In the genomic region with DNA sequence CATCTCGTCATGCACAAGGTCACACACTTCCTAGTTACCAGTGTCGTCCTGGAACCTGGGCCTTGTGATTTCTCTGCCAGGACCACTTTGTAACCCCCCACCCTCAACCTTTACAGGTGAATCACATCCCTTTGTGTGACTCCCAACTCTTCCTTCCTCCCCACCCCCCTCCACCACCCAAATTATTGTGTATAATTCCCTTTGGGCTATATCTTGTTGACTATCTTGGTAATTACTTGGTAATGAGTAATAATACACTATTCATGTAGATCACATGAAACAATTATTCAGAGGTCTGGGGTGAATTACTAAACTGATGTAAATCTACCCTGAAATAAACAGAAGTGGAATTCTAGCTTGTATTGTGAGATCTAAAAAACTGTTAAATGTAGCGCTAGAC, we compare ENCODE assay signal across 2 cellular contexts.
TF ChIP-seq lines count a peak whose summit lies in the region.

No MANE protein-coding gene starts in this region.

TF ChIP-seq in liver, 16 proteins besides CTCF, POLR2A, EP300 and RAD21 (continued from another document):
- TF ChIP-seq, protein P1, sequence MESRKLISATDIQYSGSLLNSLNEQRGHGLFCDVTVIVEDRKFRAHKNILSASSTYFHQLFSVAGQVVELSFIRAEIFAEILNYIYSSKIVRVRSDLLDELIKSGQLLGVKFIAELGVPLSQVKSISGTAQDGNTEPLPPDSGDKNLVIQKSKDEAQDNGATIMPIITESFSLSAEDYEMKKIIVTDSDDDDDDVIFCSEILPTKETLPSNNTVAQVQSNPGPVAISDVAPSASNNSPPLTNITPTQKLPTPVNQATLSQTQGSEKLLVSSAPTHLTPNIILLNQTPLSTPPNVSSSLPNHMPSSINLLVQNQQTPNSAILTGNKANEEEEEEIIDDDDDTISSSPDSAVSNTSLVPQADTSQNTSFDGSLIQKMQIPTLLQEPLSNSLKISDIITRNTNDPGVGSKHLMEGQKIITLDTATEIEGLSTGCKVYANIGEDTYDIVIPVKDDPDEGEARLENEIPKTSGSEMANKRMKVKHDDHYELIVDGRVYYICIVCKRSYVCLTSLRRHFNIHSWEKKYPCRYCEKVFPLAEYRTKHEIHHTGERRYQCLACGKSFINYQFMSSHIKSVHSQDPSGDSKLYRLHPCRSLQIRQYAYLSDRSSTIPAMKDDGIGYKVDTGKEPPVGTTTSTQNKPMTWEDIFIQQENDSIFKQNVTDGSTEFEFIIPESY (IDR thresholded peaks at IDR 0.05) = no peak
- no peak for TF ChIP-seq RXRA (IDR thresholded peaks at IDR 0.05)
- no peak for TF ChIP-seq TAF1 (conservative IDR thresholded peaks at IDR 0.05)
- TF ChIP-seq HNF4A (conservative IDR thresholded peaks at IDR 0.05) = no peak
- TF ChIP-seq GABPA (IDR thresholded peaks at IDR 0.05 in 1 of 2, conservative IDR thresholded peaks at IDR 0.05 in 1 of 2) = no peak
- TF ChIP-seq, protein P2, sequence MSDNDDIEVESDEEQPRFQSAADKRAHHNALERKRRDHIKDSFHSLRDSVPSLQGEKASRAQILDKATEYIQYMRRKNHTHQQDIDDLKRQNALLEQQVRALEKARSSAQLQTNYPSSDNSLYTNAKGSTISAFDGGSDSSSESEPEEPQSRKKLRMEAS (IDR thresholded peaks at IDR 0.05) = no peak
- no peak for TF ChIP-seq HNF4G (IDR thresholded peaks at IDR 0.05)
- no peak for TF ChIP-seq NR2F2 (IDR thresholded peaks at IDR 0.05)
- no peak for TF ChIP-seq YY1 (IDR thresholded peaks at IDR 0.05)
- no peak for TF ChIP-seq FOXA1 (IDR thresholded peaks at IDR 0.05)
- TF ChIP-seq, protein P3, sequence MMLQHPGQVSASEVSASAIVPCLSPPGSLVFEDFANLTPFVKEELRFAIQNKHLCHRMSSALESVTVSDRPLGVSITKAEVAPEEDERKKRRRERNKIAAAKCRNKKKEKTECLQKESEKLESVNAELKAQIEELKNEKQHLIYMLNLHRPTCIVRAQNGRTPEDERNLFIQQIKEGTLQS (IDR thresholded peaks at IDR 0.05) = no peak
- TF ChIP-seq EGR1 (IDR thresholded peaks at IDR 0.05; ENCODE audit: low read depth in 2 of 2) = no peak
- no peak for TF ChIP-seq SP1 (IDR thresholded peaks at IDR 0.05)
- TF ChIP-seq, protein P4, sequence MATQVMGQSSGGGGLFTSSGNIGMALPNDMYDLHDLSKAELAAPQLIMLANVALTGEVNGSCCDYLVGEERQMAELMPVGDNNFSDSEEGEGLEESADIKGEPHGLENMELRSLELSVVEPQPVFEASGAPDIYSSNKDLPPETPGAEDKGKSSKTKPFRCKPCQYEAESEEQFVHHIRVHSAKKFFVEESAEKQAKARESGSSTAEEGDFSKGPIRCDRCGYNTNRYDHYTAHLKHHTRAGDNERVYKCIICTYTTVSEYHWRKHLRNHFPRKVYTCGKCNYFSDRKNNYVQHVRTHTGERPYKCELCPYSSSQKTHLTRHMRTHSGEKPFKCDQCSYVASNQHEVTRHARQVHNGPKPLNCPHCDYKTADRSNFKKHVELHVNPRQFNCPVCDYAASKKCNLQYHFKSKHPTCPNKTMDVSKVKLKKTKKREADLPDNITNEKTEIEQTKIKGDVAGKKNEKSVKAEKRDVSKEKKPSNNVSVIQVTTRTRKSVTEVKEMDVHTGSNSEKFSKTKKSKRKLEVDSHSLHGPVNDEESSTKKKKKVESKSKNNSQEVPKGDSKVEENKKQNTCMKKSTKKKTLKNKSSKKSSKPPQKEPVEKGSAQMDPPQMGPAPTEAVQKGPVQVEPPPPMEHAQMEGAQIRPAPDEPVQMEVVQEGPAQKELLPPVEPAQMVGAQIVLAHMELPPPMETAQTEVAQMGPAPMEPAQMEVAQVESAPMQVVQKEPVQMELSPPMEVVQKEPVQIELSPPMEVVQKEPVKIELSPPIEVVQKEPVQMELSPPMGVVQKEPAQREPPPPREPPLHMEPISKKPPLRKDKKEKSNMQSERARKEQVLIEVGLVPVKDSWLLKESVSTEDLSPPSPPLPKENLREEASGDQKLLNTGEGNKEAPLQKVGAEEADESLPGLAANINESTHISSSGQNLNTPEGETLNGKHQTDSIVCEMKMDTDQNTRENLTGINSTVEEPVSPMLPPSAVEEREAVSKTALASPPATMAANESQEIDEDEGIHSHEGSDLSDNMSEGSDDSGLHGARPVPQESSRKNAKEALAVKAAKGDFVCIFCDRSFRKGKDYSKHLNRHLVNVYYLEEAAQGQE (IDR thresholded peaks at IDR 0.05) = no peak

TF ChIP-seq in HepG2, 621 proteins besides CTCF, POLR2A, EP300 and RAD21 (continued from another document):
- TF ChIP-seq, protein P4 (IDR thresholded peaks at IDR 0.05; ENCODE audit: borderline replicate concordance in 1 of 2, low read depth in 1 of 2, low read length in 2 of 2) = no peak
- TF ChIP-seq POGZ (CRISPR knock-in tag; IDR thresholded peaks at IDR 0.05) = no peak
- TF ChIP-seq, protein P5, sequence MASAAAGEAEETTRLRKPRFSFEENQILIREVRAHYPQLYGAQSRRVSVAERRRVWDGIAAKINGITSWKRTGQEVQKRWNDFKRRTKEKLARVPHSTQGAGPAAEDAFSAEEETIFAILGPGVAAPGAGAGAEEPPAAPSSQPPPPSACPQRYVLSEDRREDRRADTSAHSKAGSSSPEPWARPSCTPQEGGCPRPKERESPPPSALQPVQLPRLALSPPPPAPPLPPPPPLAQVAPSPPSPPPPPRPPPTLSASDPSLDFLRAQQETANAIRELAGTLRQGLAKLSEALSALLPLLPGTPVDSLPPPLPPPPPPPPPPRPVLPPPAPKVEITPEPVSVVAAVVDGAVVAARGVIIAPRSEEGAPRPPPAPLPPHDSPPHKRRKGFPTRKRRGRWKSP (CRISPR knock-in tag; IDR thresholded peaks at IDR 0.05) = no peak
- TF ChIP-seq TEAD2 (CRISPR knock-in tag; IDR thresholded peaks at IDR 0.05) = no peak
- TF ChIP-seq, protein P6, sequence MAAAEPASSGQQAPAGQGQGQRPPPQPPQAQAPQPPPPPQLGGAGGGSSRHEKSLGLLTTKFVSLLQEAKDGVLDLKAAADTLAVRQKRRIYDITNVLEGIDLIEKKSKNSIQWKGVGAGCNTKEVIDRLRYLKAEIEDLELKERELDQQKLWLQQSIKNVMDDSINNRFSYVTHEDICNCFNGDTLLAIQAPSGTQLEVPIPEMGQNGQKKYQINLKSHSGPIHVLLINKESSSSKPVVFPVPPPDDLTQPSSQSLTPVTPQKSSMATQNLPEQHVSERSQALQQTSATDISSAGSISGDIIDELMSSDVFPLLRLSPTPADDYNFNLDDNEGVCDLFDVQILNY (CRISPR knock-in tag; conservative IDR thresholded peaks at IDR 0.05) = no peak
- TF ChIP-seq ARNT2 (CRISPR knock-in tag; IDR thresholded peaks at IDR 0.05; ENCODE audit: low read depth) = no peak
- TF ChIP-seq, protein P7, sequence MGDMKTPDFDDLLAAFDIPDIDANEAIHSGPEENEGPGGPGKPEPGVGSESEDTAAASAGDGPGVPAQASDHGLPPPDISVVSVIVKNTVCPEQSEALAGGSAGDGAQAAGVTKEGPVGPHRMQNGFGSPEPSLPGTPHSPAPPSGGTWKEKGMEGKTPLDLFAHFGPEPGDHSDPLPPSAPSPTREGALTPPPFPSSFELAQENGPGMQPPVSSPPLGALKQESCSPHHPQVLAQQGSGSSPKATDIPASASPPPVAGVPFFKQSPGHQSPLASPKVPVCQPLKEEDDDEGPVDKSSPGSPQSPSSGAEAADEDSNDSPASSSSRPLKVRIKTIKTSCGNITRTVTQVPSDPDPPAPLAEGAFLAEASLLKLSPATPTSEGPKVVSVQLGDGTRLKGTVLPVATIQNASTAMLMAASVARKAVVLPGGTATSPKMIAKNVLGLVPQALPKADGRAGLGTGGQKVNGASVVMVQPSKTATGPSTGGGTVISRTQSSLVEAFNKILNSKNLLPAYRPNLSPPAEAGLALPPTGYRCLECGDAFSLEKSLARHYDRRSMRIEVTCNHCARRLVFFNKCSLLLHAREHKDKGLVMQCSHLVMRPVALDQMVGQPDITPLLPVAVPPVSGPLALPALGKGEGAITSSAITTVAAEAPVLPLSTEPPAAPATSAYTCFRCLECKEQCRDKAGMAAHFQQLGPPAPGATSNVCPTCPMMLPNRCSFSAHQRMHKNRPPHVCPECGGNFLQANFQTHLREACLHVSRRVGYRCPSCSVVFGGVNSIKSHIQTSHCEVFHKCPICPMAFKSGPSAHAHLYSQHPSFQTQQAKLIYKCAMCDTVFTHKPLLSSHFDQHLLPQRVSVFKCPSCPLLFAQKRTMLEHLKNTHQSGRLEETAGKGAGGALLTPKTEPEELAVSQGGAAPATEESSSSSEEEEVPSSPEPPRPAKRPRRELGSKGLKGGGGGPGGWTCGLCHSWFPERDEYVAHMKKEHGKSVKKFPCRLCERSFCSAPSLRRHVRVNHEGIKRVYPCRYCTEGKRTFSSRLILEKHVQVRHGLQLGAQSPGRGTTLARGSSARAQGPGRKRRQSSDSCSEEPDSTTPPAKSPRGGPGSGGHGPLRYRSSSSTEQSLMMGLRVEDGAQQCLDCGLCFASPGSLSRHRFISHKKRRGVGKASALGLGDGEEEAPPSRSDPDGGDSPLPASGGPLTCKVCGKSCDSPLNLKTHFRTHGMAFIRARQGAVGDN (CRISPR knock-in tag; IDR thresholded peaks at IDR 0.05) = no peak
- TF ChIP-seq ZNF761 (CRISPR knock-in tag; conservative IDR thresholded peaks at IDR 0.05) = no peak
- no peak for TF ChIP-seq ZNF382 (CRISPR knock-in tag; IDR thresholded peaks at IDR 0.05; ENCODE audit: borderline replicate concordance)
